8 cellular contexts compared by ENCODE assay signal in the genomic region with DNA sequence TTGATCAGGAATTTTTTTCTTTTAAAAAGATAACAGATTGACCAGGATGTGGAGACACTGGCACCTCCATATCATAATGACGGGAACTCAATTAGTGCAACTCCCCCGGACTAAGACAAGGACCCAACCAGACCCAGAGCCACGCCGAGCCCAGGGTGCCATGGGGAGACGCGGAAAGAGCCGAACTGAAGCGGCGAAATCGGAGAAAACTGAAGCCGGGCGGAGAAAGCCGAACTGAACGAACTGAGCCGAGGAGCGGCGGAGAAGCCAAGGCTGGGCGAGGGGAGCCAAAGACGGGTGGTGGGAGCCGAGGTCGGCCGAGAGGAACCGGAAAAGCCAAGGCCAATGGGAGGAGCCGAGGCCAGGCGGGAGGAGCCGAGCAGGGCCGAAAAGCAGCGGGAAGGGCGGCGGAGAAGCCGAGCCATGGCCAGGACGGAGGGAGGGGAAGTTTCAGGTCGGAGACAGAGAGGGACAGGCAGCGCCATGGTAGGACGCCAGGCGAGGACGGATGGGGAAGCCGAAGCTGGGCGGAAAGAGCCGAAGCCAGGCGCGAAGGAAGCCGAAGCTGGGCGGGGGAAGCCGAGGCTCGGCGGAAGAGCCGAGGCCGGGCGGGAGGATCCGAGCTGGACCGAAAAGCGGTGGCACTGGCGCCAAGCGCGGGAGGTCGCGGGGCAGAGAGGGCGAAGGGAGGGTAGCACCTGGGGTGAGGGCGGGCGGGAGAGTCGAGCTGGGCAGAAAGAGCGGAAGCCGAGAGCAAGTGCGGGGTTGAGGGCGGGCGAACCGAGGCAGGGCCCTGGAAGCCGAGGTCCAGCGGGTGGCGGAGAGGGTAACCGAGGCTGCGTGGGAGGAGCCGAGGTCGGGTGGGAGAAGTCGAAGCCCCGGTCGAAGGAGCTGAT. TPM values are rescaled to one million over a fixed set of nuclear protein-coding genes. Genes with fewer than 3 reads are reported as not detected.
DNase-seq lines count a peak whose midpoint lies in the region; ATAC-seq and TF ChIP-seq lines count a peak whose summit lies in the region.

No MANE protein-coding gene starts in this region.

- DNase-seq in Ammon's horn (ENCODE audit: low spot score): peak; percentile 93
- DNase-seq in NCI-H446 treated with DMSO at 0.1 percent for 48 hours (lab: John Stamatoyannopoulos, UW): peak; percentile 90
- peak; percentile 82 for DNase-seq in activated CD4-positive, alpha-beta T cell treated with anti-CD3 and anti-CD28 coated beads for 1 hour
- peak; percentile 94 for DNase-seq in cerebellum (ENCODE audit: low spot score)
- peak; percentile 56 for DNase-seq in kidney epithelial cell (ENCODE audit: low read depth)
- peak; percentile 79 to 88 for DNase-seq in stimulated activated CD4-positive, alpha-beta T cell treated with anti-CD3 and anti-CD28 coated beads, Interleukin-15, amount 100 ng/mL, for 1 hour (ENCODE audit: low read depth in 1 of 2, low spot score in 1 of 2)

- no peaks in the 10 kb centered on the region for H3K27me3 ChIP-seq in kidney epithelial cell (ENCODE audit: control insufficient read depth, insufficient read depth, low read length)

- no peaks in the 10 kb centered on the region for H3K36me3 ChIP-seq in kidney epithelial cell (ENCODE audit: control insufficient read depth, insufficient read depth, low read length)

- no peak for TF ChIP-seq CTCF in kidney epithelial cell (IDR thresholded peaks at IDR 0.05; ENCODE audit: insufficient read depth, low read length, poor library complexity, severe bottlenecking)

- peak; percentile 71 for TF ChIP-seq POLR2A in GM19099 (IDR thresholded peaks at IDR 0.05; ENCODE audit: extremely low read depth, insufficient read length, low read depth)

- H3K4me3 ChIP-seq in kidney epithelial cell (ENCODE audit: low read depth, low read length): peak overlapping the region; percentile 54

- peak; percentile 85 for ATAC-seq in HG03354 (IDR thresholded peaks at IDR 0.05; ENCODE audit: poor library complexity, severe bottlenecking, unreplicated experiment)

RNA-seq across cellular contexts. Expression of gene ZNF557, which starts 29.4 kb away (rescaled TPM):
- total RNA-seq in cerebellum (22.3 TPM), kidney epithelial cell (10.1 and 10.9 TPM in 2 replicates)

RNA-seq across cellular contexts. Expression of gene MBD3L3, which starts 40.5 kb away (rescaled TPM):
- total RNA-seq in cerebellum (not detected), kidney epithelial cell (not detected in 2 replicates)

RNA-seq across cellular contexts. Expression of gene MBD3L2, which starts 49.8 kb away (rescaled TPM):
- total RNA-seq in cerebellum: not detected
- not detected in 2 replicates for total RNA-seq in kidney epithelial cell

RNA-seq across cellular contexts. Expression of gene MBD3L4, which starts 59.0 kb away (rescaled TPM):
- total RNA-seq in cerebellum: not detected
- total RNA-seq in kidney epithelial cell: not detected in 2 replicates

Comparison
In these comparisons a context has a peak if more than half of its experiments do, and no peak if none do; other contexts are left out.
1. Peak in every context shown above with its lines: DNase-seq, ATAC-seq and H3K4me3 ChIP-seq.